21 cellular contexts compared by ENCODE assay signal in genomic region chr14:100500128-100500527, GRCh38.
DNase-seq lines count a peak whose midpoint lies in the region; FAIRE-seq and TF ChIP-seq lines count a peak whose summit lies in the region.
"Had no signal": no experiment of that assay in that cellular context is flagged by ENCODE, and none has a peak within 500 bp of the region (broad histone marks: within the 10 kb centered on the region; RNA-seq: fewer than 3 reads in every experiment).

No MANE protein-coding gene starts in this region.

- no peak for TF ChIP-seq CTCF in astrocyte (IDR thresholded peaks at IDR 0.05; ENCODE audit: insufficient read depth, low read depth, low read length)
- TF ChIP-seq CTCF in neural crest cell (conservative IDR thresholded peaks at IDR 0.05): no peak
- no peak for TF ChIP-seq CTCF in Caco-2 (IDR thresholded peaks at IDR 0.05; ENCODE audit: insufficient read depth in 1 of 2, low read depth in 1 of 2, low read length in 1 of 2, severe bottlenecking in 1 of 2, unreplicated experiment in 1 of 2)

- H3K4me1 Mint-ChIP-seq in T-helper 1 cell treated with Interleukin-12 subunit alpha and Interleukin-12 subunit beta and Interleukin-4 antibody, amounts not matched to agents 30 μg/mL and 1 μg/mL, for 36 hours (ENCODE audit: low read depth): no peaks in the 10 kb centered on the region
- H3K4me1 Mint-ChIP-seq in astrocyte (ENCODE audit: low read depth, unreplicated experiment): no peaks in the 10 kb centered on the region
- no peaks in the 10 kb centered on the region for H3K4me1 Mint-ChIP-seq in neural crest cell
- H3K4me1 Mint-ChIP-seq in Caco-2 (ENCODE audit: low read depth, unreplicated experiment): no peaks in the 10 kb centered on the region
- H3K4me1 Mint-ChIP-seq in immature natural killer cell: no peaks in the 10 kb centered on the region
- H3K4me1 Mint-ChIP-seq: B cell had no signal

- peaks cover 31% of the 10 kb centered on the region for H4K20me1 ChIP-seq in astrocyte (ENCODE audit: insufficient read depth, low read length)

- H3K4me1 ChIP-seq in astrocyte (ENCODE audit: insufficient read depth, low read length) (no peaks in the 10 kb centered on the region), Caco-2 (no peaks in the 10 kb centered on the region)
- H3K4me1 ChIP-seq: HAP-1 had no signal

- FAIRE-seq in astrocyte (lab: Jason Lieb, UNC): no peak
- FAIRE-seq: A204.1, G401.6, GM12892, H54 had no signal

- H3K9ac ChIP-seq in astrocyte (ENCODE audit: low read length): no peak overlapping the region

- CTCF ChIA-PET in Caco-2 (lab: Charles Lee): interaction anchor here (0.6 kb wide), 1 partner anchor 897 kb away, joined by 5 read pairs; no protein-coding TSS in a partner anchor

- H3K4me3 Mint-ChIP-seq in T-helper 1 cell treated with Interleukin-12 subunit alpha and Interleukin-12 subunit beta and Interleukin-4 antibody, amounts not matched to agents 30 μg/mL and 1 μg/mL, for 36 hours: no peak overlapping the region
- no peak overlapping the region for H3K4me3 Mint-ChIP-seq in astrocyte (ENCODE audit: unreplicated experiment)
- no peak overlapping the region for H3K4me3 Mint-ChIP-seq in neural crest cell
- H3K4me3 Mint-ChIP-seq in Caco-2 (ENCODE audit: unreplicated experiment): no peak overlapping the region
- no peak overlapping the region for H3K4me3 Mint-ChIP-seq in immature natural killer cell
- H3K4me3 Mint-ChIP-seq: B cell; CD4-positive, alpha-beta memory T cell; HFFc6 had no signal

- H2AFZ ChIP-seq in astrocyte (ENCODE audit: low read depth, low read length): no peak overlapping the region

- H3K27me3 ChIP-seq in astrocyte (ENCODE audit: insufficient read depth, low read length) (no peaks in the 10 kb centered on the region), Caco-2 (replicated peaks; ENCODE audit: control insufficient read depth, insufficient read depth, low read length) (no peaks in the 10 kb centered on the region)

- no peaks in the 10 kb centered on the region for H3K79me2 ChIP-seq in astrocyte (ENCODE audit: insufficient read depth, low read length)

- H3K4me3 ChIP-seq in astrocyte (ENCODE audit: insufficient read depth, low read depth, low read length) (no peak overlapping the region), Caco-2 (ENCODE audit: low read depth, low read length) (no peak overlapping the region)
- H3K4me3 ChIP-seq: HAP-1 had no signal

- intact Hi-C loops in Caco-2 (cut with micrococcal nuclease; ENCODE audit: unreplicated experiment): no loop called here

- peaks cover 2% of the 10 kb centered on the region for H3K27me3 Mint-ChIP-seq in T-helper 1 cell treated with Interleukin-12 subunit alpha and Interleukin-12 subunit beta and Interleukin-4 antibody, amounts not matched to agents 30 μg/mL and 1 μg/mL, for 36 hours (ENCODE audit: low read depth)
- peaks cover 3% of the 10 kb centered on the region for H3K27me3 Mint-ChIP-seq in astrocyte (ENCODE audit: low read depth, unreplicated experiment)
- H3K27me3 Mint-ChIP-seq in neural crest cell (ENCODE audit: low read depth): no peaks in the 10 kb centered on the region
- peaks cover 2% of the 10 kb centered on the region for H3K27me3 Mint-ChIP-seq in Caco-2 (ENCODE audit: insufficient read depth, unreplicated experiment)
- no peaks in the 10 kb centered on the region for H3K27me3 Mint-ChIP-seq in immature natural killer cell (ENCODE audit: low read depth in 3 of 3)
- H3K27me3 Mint-ChIP-seq: B cell; CD4-positive, alpha-beta memory T cell had no signal

- no TSS peak for BruUV-seq in Caco-2 (replicated peaks; lab: Mats Ljungman, UMichigan)

- H3K9me3 ChIP-seq in astrocyte (ENCODE audit: insufficient read depth, low read depth, low read length): no peaks in the 10 kb centered on the region
- no peaks in the 10 kb centered on the region for H3K9me3 ChIP-seq in Caco-2
- H3K9me3 ChIP-seq: HAP-1 had no signal

- peaks cover 4% of the 10 kb centered on the region for H3K9me3 Mint-ChIP-seq in T-helper 1 cell treated with Interleukin-12 subunit alpha and Interleukin-12 subunit beta and Interleukin-4 antibody, amounts not matched to agents 30 μg/mL and 1 μg/mL, for 36 hours
- H3K9me3 Mint-ChIP-seq in astrocyte (ENCODE audit: unreplicated experiment) (peaks cover 1% of the 10 kb centered on the region), neural crest cell (peaks cover 9% of the 10 kb centered on the region), Caco-2 (ENCODE audit: unreplicated experiment) (peaks cover 13% of the 10 kb centered on the region), immature natural killer cell (peaks cover 0 to 4% (median 2%) of the 10 kb centered on the region in 6 donors)

- H3K27ac ChIP-seq in astrocyte (ENCODE audit: low read depth, low read length) (no peak overlapping the region), substantia nigra (ENCODE audit: low read depth, low read length, poor library complexity, severe bottlenecking) (no peak overlapping the region)
- H3K27ac ChIP-seq: 22Rv1 had no signal

- H3K36me3 ChIP-seq in astrocyte (ENCODE audit: insufficient read depth, low read length): no peaks in the 10 kb centered on the region
- H3K36me3 ChIP-seq in Caco-2 (ENCODE audit: control insufficient read depth, insufficient read depth, low read length): no peaks in the 10 kb centered on the region
- H3K36me3 ChIP-seq: HAP-1 had no signal

- no peaks in the 10 kb centered on the region for H3K36me3 Mint-ChIP-seq in T-helper 1 cell treated with Interleukin-12 subunit alpha and Interleukin-12 subunit beta and Interleukin-4 antibody, amounts not matched to agents 30 μg/mL and 1 μg/mL, for 36 hours (ENCODE audit: low read depth)
- H3K36me3 Mint-ChIP-seq in astrocyte (ENCODE audit: low read depth, unreplicated experiment) (peaks cover 20% of the 10 kb centered on the region), neural crest cell (ENCODE audit: low read depth) (peaks cover 2% of the 10 kb centered on the region), Caco-2 (ENCODE audit: insufficient read depth, unreplicated experiment) (peaks cover 4% of the 10 kb centered on the region), immature natural killer cell (peaks cover 7 to 11% (median 8%) of the 10 kb centered on the region in 3 donors)

- peak overlapping the region; percentile 55 for H3K27ac Mint-ChIP-seq in T-helper 1 cell treated with Interleukin-12 subunit alpha and Interleukin-12 subunit beta and Interleukin-4 antibody, amounts not matched to agents 30 μg/mL and 1 μg/mL, for 36 hours
- H3K27ac Mint-ChIP-seq in astrocyte (ENCODE audit: unreplicated experiment): peak overlapping the region; percentile 86
- H3K27ac Mint-ChIP-seq in neural crest cell (ENCODE audit: unreplicated experiment): peak overlapping the region; percentile 19
- no peak overlapping the region for H3K27ac Mint-ChIP-seq in Caco-2 (ENCODE audit: unreplicated experiment)
- H3K27ac Mint-ChIP-seq in immature natural killer cell: no peak overlapping the region
- H3K27ac Mint-ChIP-seq: B cell; CD4-positive, alpha-beta memory T cell; HFFc6 had no signal

- DNase-seq in T-helper 1 cell: no peak
- DNase-seq in astrocyte (ENCODE audit: low read depth): no peak
- DNase-seq in neural crest cell (ENCODE audit: low read depth, low spot score): no peak
- DNase-seq in Caco-2: no peak
- no peak for DNase-seq in substantia nigra (lab: John Stamatoyannopoulos, UW)
- DNase-seq in immature natural killer cell: no peak
- DNase-seq: C1 segment of cervical spinal cord; CD4-positive, alpha-beta memory T cell; COR-L47; DMS153; DND-41; GOT3; HFFc6 had no signal

- POLR2A ChIA-PET in Caco-2 (lab: Charles Lee): no interaction called here

- no peak overlapping the region for H3K4me2 ChIP-seq in astrocyte (ENCODE audit: low read length)

Comparison
In these comparisons a context has a peak if more than half of its experiments do, and no peak if none do; other contexts are left out.
1. H3K27ac Mint-ChIP-seq: peak in T-helper 1 cell treated with Interleukin-12 subunit alpha and Interleukin-12 subunit beta and Interleukin-4 antibody, amounts not matched to agents 30 μg/mL and 1 μg/mL, for 36 hours (single experiment), astrocyte (single experiment) and neural crest cell (single experiment); none in Caco-2 (single experiment) and immature natural killer cell (0 of 6).